28 cellular contexts compared by ENCODE assay signal in genomic region chr2:154446324-154446723, GRCh38.
"Had no signal": no experiment of that assay in that cellular context is flagged by ENCODE, and none has a peak within 500 bp of the region (broad histone marks: within the 10 kb centered on the region; RNA-seq: fewer than 3 reads in every experiment).

No MANE protein-coding gene starts in this region.

- H3K27ac ChIP-seq: neural progenitor cell, ovary, parathyroid adenoma, psoas muscle, right lobe of liver, sigmoid colon, suprapubic skin, testis, tibial artery, transverse colon, upper lobe of right lung, uterus had no signal

- ATAC-seq: naive thymus-derived CD8-positive, alpha-beta T cell; natural killer cell treated with Interleukin-12 subunit alpha and Interleukin-12 subunit beta and Interleukin-15 and Interleukin-18, amount 100 ng/mL, for 72 hours; psoas muscle; right cardiac atrium; right lobe of liver; stimulated activated effector memory CD8-positive, alpha-beta T cell treated with anti-CD3 and anti-CD28 coated beads, Interleukin-12 subunit alpha, Interleukin-12 subunit beta, amount 100 ng/mL, for 72 hours; stimulated activated naive CD8-positive, alpha-beta T cell treated with anti-CD3 and anti-CD28 coated beads, Interleukin-15, amount 100 ng/mL, for 72 hours; stimulated activated naive CD8-positive, alpha-beta T cell treated with anti-CD3 and anti-CD28 coated beads, Interleukin-15, Interleukin-2, amounts not matched to agents 100 U/mL and 50 U/mL, for 24 hours; upper lobe of right lung had no signal

- DNase-seq: naive thymus-derived CD8-positive, alpha-beta T cell; nephron progenitor cell; occipital lobe; ovary; posterior cingulate gyrus; psoas muscle; right cardiac atrium; right lobe of liver; sigmoid colon; small intestine; stimulated activated CD4-positive, alpha-beta T cell treated with anti-CD3 and anti-CD28 coated beads, Interleukin-15, amount 100 ng/mL, for 24 hours; stimulated activated CD4-positive, alpha-beta T cell treated with anti-CD3 and anti-CD28 coated beads, Interleukin-2, amount 100 ng/mL, for 24 hours; stimulated activated CD4-positive, alpha-beta T cell treated with anti-CD3 and anti-CD28 coated beads, Interleukin-2, amount 100 ng/mL, for 48 hours; stimulated activated CD4-positive, alpha-beta T cell treated with anti-CD3 and anti-CD28 coated beads, Interleukin-4, amount 100 ng/mL, for 24 hours; stimulated activated naive CD4-positive, alpha-beta T cell; stimulated activated naive CD8-positive, alpha-beta T cell treated with anti-CD3 and anti-CD28 coated beads, Interleukin-15, amount 100 ng/mL, for 72 hours; stimulated activated naive CD8-positive, alpha-beta T cell treated with anti-CD3 and anti-CD28 coated beads, Interleukin-15, Interleukin-2, amounts not matched to agents 100 U/mL and 50 U/mL, for 24 hours; substantia nigra; testis; tibial artery; transverse colon; upper lobe of right lung; uterus had no signal
